Comparison of ENCODE assay signal across 8 cellular contexts in the genomic region with DNA sequence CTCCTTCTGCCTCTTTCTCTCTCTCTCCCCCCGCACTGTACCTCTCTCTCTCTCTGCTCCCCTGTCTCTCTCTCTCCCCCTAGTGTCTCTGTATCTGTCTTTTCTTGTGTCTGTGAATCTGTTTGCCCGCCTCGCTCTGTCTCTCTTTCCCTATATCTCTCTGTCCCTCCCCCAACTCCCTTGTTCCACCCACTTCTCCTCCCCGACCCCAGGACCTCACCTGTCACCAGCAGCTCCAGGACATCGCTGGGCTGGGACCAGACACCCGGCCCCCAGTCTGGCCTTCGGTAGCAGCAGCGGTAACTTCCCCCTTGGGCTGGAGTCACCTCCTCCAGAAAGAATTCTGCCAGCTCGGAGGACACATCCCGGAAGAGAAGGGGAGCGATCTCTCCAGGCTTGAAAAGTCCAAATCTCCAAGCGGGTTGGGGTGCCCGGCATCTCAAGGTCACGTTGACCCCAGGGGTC. TPM values are rescaled to one million over a fixed set of nuclear protein-coding genes. Genes with fewer than 3 reads are reported as not detected.
A peak's percentile ranks its signal among the peaks of the same experiment; 100 is the strongest.
DNase-seq lines count a peak whose midpoint lies in the region; ATAC-seq and TF ChIP-seq lines count a peak whose summit lies in the region.

No MANE protein-coding gene starts in this region.

- H3K4me3 ChIP-seq in DOHH2 (ENCODE audit: low read length) (peak overlapping the region; percentile 92), brain microvascular endothelial cell (ENCODE audit: low read depth, low read length) (peak overlapping the region; percentile 41), aorta (ENCODE audit: low read length in 2 of 2) (no peak overlapping the region), WERI-Rb-1 (ENCODE audit: low read depth, low read length) (no peak overlapping the region; the same call in 1 of the 2 replicates)

- H3K4me1 ChIP-seq in DOHH2 (ENCODE audit: control insufficient read depth, low read length) (peaks cover 17% of the 10 kb centered on the region), aorta (ENCODE audit: control insufficient read depth in 1 of 2, insufficient read depth in 2 of 2, low read length in 2 of 2) (no peaks in the 10 kb centered on the region)

- H3K27ac ChIP-seq in DOHH2 (ENCODE audit: low read depth, low read length) (peak overlapping the region; percentile 37), brain microvascular endothelial cell (no peak overlapping the region), aorta (ENCODE audit: low read depth in 1 of 2, low read length in 2 of 2) (no peak overlapping the region), WERI-Rb-1 (no peak overlapping the region)

- peak; percentile 53 for DNase-seq in NAMALWA (ENCODE audit: low spot score)
- DNase-seq in brain microvascular endothelial cell, result no peak
- no peak for DNase-seq in left lobe of liver (ENCODE audit: low spot score)
- DNase-seq in aorta, result peak; percentile 61 to 76
- no peak for DNase-seq in WERI-Rb-1
- no peak for DNase-seq in germinal center (ENCODE audit: low spot score)

- ATAC-seq in left lobe of liver (peak; percentile 33), aorta (ENCODE audit: low FRiP score) (peak; percentile 63), HG03432 (IDR thresholded peaks at IDR 0.05; ENCODE audit: unreplicated experiment) (no peak)

- intact Hi-C loops in aorta (cut with DNase I), result no loop called here

- peak overlapping the region; percentile 100 for H3K4me2 ChIP-seq in DOHH2 (ENCODE audit: low read length)

- peaks cover 3% of the 10 kb centered on the region; the same call in 1 of the 2 replicates for H3K9me3 ChIP-seq in DOHH2 (ENCODE audit: control insufficient read depth, insufficient read depth, low read length)
- H3K9me3 ChIP-seq in aorta (ENCODE audit: control insufficient read depth, low read length), result no peaks in the 10 kb centered on the region
- peaks cover 3% of the 10 kb centered on the region for H3K9me3 ChIP-seq in WERI-Rb-1 (ENCODE audit: severe bottlenecking)

- peak; percentile 52 for TF ChIP-seq CTCF in DOHH2 (IDR thresholded peaks at IDR 0.05; ENCODE audit: low read depth, low read length, poor library complexity, severe bottlenecking)
- peak; percentile 65 for TF ChIP-seq CTCF in brain microvascular endothelial cell (IDR thresholded peaks at IDR 0.05; ENCODE audit: low read depth, low read length, missing control alignments)
- TF ChIP-seq CTCF in WERI-Rb-1 (IDR thresholded peaks at IDR 0.05; ENCODE audit: low read depth, low read length), result no peak

- H3K27me3 ChIP-seq in DOHH2 (ENCODE audit: control insufficient read depth, low read length) (no peaks in the 10 kb centered on the region), brain microvascular endothelial cell (replicated peaks) (no peaks in the 10 kb centered on the region), aorta (ENCODE audit: control insufficient read depth in 1 of 2, insufficient read depth in 2 of 2, low read length in 1 of 2) (no peaks in the 10 kb centered on the region), WERI-Rb-1 (ENCODE audit: insufficient read depth, low read depth, severe bottlenecking) (peaks cover 47% of the 10 kb centered on the region)

- H3K36me3 ChIP-seq in DOHH2 (ENCODE audit: control insufficient read depth, low read length) (no peaks in the 10 kb centered on the region), brain microvascular endothelial cell (replicated peaks) (no peaks in the 10 kb centered on the region), aorta (ENCODE audit: control insufficient read depth in 1 of 2, insufficient read depth in 2 of 2, low read length in 1 of 2) (no peaks in the 10 kb centered on the region), WERI-Rb-1 (no peaks in the 10 kb centered on the region)

- in situ Hi-C loops in brain microvascular endothelial cell (cut with HindIII; ENCODE audit: low pct_ligation_motif_present, low sequenced_read_pairs), result no loop called here

- H4K20me1 ChIP-seq in DOHH2 (ENCODE audit: control insufficient read depth, insufficient read depth, low read depth, low read length), result no peaks in the 10 kb centered on the region

- peaks cover 6% of the 10 kb centered on the region; the same call in 1 of the 2 replicates for H3F3A ChIP-seq in DOHH2 (ENCODE audit: control insufficient read depth, insufficient read depth)

- WGBS in aorta, 2 donors, result 11 to 16% methylated on average over 14 of the region's 14 CpGs

- H3K79me2 ChIP-seq in DOHH2 (ENCODE audit: control insufficient read depth, low read length), result no peaks in the 10 kb centered on the region

- no peaks in the 10 kb centered on the region for H3K9me2 ChIP-seq in DOHH2 (replicated peaks; ENCODE audit: control insufficient read depth, low read length)

RNA-seq across cellular contexts. Expression of a gene that starts 3.9 kb away (rescaled TPM):
- total RNA-seq in left lobe of liver (0.91 TPM), aorta (1 to 10 TPM; 4.4 to 6.0 TPM)
- polyA plus RNA-seq in aorta, result 1 to 10 TPM in 1 of 2 donors, under 1 TPM in 1; 0.31 to 2.8 TPM

RNA-seq across cellular contexts. Expression of a gene that starts 6.0 kb away (rescaled TPM):
- total RNA-seq in left lobe of liver (74.5 TPM), aorta (10 to 100 TPM; 64.9 to 65.3 TPM)
- 100 to 1,000 TPM in 1 of 2 donors, 10 to 100 TPM in 1; 76.5 to 129 TPM for polyA plus RNA-seq in aorta

RNA-seq across cellular contexts. Expression of a gene that starts 15.5 kb away (rescaled TPM):
- total RNA-seq in left lobe of liver, result not detected
- total RNA-seq in aorta, result not detected
- not detected for polyA plus RNA-seq in aorta

RNA-seq across cellular contexts. Expression of a gene that starts 18.8 kb away (rescaled TPM):
- total RNA-seq in left lobe of liver (4.3 TPM), aorta (10 to 100 TPM; 12.9 to 17.3 TPM)
- 10 to 100 TPM in 1 of 2 donors, 1 to 10 TPM in 1; 8.3 to 29.4 TPM for polyA plus RNA-seq in aorta

RNA-seq across cellular contexts. Expression of a gene that starts 18.9 kb away (rescaled TPM):
- 23.2 TPM for total RNA-seq in left lobe of liver
- total RNA-seq in aorta, result 10 to 100 TPM; 41.5 to 50.4 TPM
- 10 to 100 TPM; 33.8 to 71.2 TPM for polyA plus RNA-seq in aorta

Comparison
In these comparisons a context has a peak if more than half of its experiments do, and no peak if none do; other contexts are left out.
1. H3K4me3 ChIP-seq: peak in DOHH2 (single experiment) and brain microvascular endothelial cell (single experiment); none in aorta (0 of 2) and WERI-Rb-1 (single experiment).
2. DNase-seq: peak in NAMALWA (single experiment) and aorta (2 of 2); none in brain microvascular endothelial cell (single experiment), left lobe of liver (single experiment), WERI-Rb-1 (single experiment) and germinal center (single experiment).